Comparison of ENCODE assay signal across 27 cellular contexts in the genomic region with DNA sequence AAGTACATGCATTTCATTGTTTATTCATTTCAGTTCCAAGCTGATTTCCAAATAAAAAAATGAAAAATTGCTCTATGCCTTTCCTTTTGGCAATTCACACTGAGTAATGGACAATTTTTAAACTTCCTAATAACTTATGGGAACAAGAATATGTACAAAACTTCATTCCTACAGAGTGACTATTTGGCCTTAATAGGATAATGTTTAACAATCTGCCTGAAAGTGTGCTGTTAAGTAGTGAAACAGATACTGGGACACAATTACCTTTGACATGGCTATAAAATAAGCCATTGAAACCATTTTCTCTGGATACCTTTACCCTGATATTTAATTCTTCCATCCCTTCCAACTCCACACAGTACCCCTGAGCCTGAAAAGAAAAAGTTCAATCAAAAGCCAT.
"Had no signal": no experiment of that assay in that cellular context is flagged by ENCODE, and none has a peak within 500 bp of the region (broad histone marks: within the 10 kb centered on the region; RNA-seq: fewer than 3 reads in every experiment).

No MANE protein-coding gene starts in this region.

- FAIRE-seq: islet of Langerhans had no signal

- H3K9me3 ChIP-seq: left lung, lower lobe of right lung, neutrophil, right atrium auricular region, right lobe of liver, tibial nerve, uterus had no signal

- H2AFZ ChIP-seq: neural progenitor cell had no signal

- H3K4me3 ChIP-seq: left lung, lower lobe of right lung, neural progenitor cell, right atrium auricular region, right lobe of liver, smooth muscle cell, tibial nerve, uterus had no signal

- H3K9ac ChIP-seq: neural progenitor cell had no signal

- H3K4me2 ChIP-seq: neural progenitor cell, smooth muscle cell had no signal

- H3K27ac ChIP-seq: left lung, lower lobe of right lung, neural progenitor cell, neutrophil, right atrium auricular region, right lobe of liver, tibial nerve, uterus had no signal

- ATAC-seq: left cardiac atrium; left lung; lower lobe of right lung; natural killer cell; right lobe of liver; stimulated activated memory B cell treated with anti-CD40 and anti-IgM and Interleukin-4, amounts not matched to agents 10 μg/mL and 1 μg/mL and 100 μg/mL, for 72 hours; stimulated activated naive CD8-positive, alpha-beta T cell treated with anti-CD3 and anti-CD28 coated beads, Interleukin-15, amount 100 ng/mL, for 72 hours had no signal

- DNase-seq: hypothalamus; immature natural killer cell; left cardiac atrium; left lung; lower lobe of right lung; mammary epithelial cell; mesendoderm; naive B cell; natural killer cell; nephron progenitor cell; occipital lobe; right lobe of liver; stimulated activated CD4-positive, alpha-beta T cell treated with anti-CD3 and anti-CD28 coated beads, Interleukin-1b, Interleukin-23, amount 100 ng/mL, for 48 hours; stimulated activated CD4-positive, alpha-beta T cell treated with anti-CD3 and anti-CD28 coated beads, Interleukin-2, amount 100 ng/mL, for 48 hours; stimulated activated CD4-positive, alpha-beta T cell treated with anti-CD3 and anti-CD28 coated beads, Interleukin-4, amount 100 ng/mL, for 4 hours; stimulated activated CD8-positive, alpha-beta memory T cell treated with anti-CD3 and anti-CD28 coated beads, Interleukin-4, amount 100 ng/mL, for 48 hours; stimulated activated naive CD4-positive, alpha-beta T cell treated with Interleukin-2 at 50 U/mL for 16 hours; stimulated activated naive CD8-positive, alpha-beta T cell treated with anti-CD3 and anti-CD28 coated beads, Interleukin-15, amount 100 ng/mL, for 72 hours; substantia nigra; uterus had no signal

- H3K27me3 ChIP-seq: left lung, neural progenitor cell, neutrophil, right atrium auricular region, right lobe of liver, tibial nerve, uterus had no signal

- H3K4me1 ChIP-seq: left lung, lower lobe of right lung, neural progenitor cell, right atrium auricular region, right lobe of liver, tibial nerve, uterus had no signal

- H3K36me3 ChIP-seq: left lung, lower lobe of right lung, neural progenitor cell, neutrophil, right atrium auricular region, right lobe of liver, tibial nerve, uterus had no signal
